Comparison of ENCODE assay signal across 29 cellular contexts in the genomic region with DNA sequence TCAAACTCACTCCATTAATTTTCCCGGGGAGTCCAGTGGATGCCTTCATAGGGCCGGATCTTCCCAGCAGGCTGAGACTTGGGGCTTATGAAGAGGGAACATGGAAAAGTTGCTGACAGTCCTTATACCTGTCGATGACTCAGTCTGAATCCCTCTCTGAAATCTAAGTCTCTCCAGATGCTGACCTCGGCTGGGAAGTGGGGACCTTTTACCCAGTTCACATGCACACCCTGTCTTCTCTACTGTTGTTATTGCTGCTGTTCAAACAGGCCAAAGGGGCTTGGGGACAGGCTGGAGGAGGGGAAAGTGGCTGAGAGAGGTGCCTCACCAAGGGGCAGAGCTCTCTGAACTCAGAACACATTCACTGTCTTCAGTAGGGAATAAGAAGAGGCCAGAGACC. TPM values are rescaled to one million over a fixed set of nuclear protein-coding genes. Genes with fewer than 3 reads are reported as not detected.
"Had no signal": no experiment of that assay in that cellular context is flagged by ENCODE, and none has a peak within 500 bp of the region (broad histone marks: within the 10 kb centered on the region; RNA-seq: fewer than 3 reads in every experiment).

No MANE protein-coding gene starts in this region.

- H3K4me1 ChIP-seq: gastroesophageal sphincter had no signal

- H3K36me3 ChIP-seq: cardiac muscle cell, gastroesophageal sphincter, neural progenitor cell, tibial artery had no signal

- H3K4me3 Mint-ChIP-seq: activated CD4-positive, alpha-beta memory T cell treated with anti-CD3 and anti-CD28 coated beads, Interleukin-2, amount 10 ng/mL, durations not matched to agents 7 days and 5 days; activated CD4-positive, alpha-beta T cell treated with anti-CD3 and anti-CD28 coated beads, Interleukin-2, amount 10 ng/mL, durations not matched to agents 24 days and 14 days; activated naive CD8-positive, alpha-beta T cell treated with anti-CD3 and anti-CD28 coated beads, Interleukin-2, amount 50 U/mL, for 24 hours; activated T-helper 1 cell treated with anti-CD3 and anti-CD28 coated beads, Interleukin-12 subunit alpha, Interleukin-12 subunit beta, Interleukin-2, Interleukin-4 antibody, amounts not matched to agents 30 ng/mL and 10 ng/mL and 1 ng/mL, durations not matched to agents 14 hours and 24 hours and 36 hours; neural progenitor cell; T-helper 2 cell treated with Interferon-gamma antibody and Interleukin-4, amounts not matched to agents 5 μg/mL and 100 μg/mL, for 36 hours had no signal

- ATAC-seq: activated CD4-positive, CD25-positive, alpha-beta regulatory T cell treated with anti-CD3 and anti-CD28 coated beads, Interleukin-2, amount 50 U/mL, for 24 hours; activated naive CD8-positive, alpha-beta T cell treated with anti-CD3 and anti-CD28 coated beads, Interleukin-2, amount 50 U/mL, for 24 hours; esophagus mucosa; gastroesophageal sphincter; left colon; mucosa of descending colon; stimulated activated naive CD8-positive, alpha-beta T cell treated with anti-CD3 and anti-CD28 coated beads, Interleukin-15, Interleukin-2, amounts not matched to agents 100 U/mL and 50 U/mL, for 24 hours had no signal

- FAIRE-seq: urothelium cell line had no signal

- H3K27me3 ChIP-seq: gastroesophageal sphincter, neural progenitor cell, tibial artery had no signal

- H3K9me3 ChIP-seq: gastroesophageal sphincter, mucosa of descending colon, tibial artery had no signal

- H3K9ac ChIP-seq: neural progenitor cell had no signal

- H3K4me3 ChIP-seq: cardiac muscle cell, gastroesophageal sphincter, mucosa of descending colon, neural progenitor cell, tibial artery had no signal

- H3K27ac Mint-ChIP-seq: activated CD4-positive, alpha-beta memory T cell treated with anti-CD3 and anti-CD28 coated beads, Interleukin-2, amount 10 ng/mL, durations not matched to agents 7 days and 5 days; activated CD4-positive, alpha-beta T cell treated with anti-CD3 and anti-CD28 coated beads, Interleukin-2, amount 10 ng/mL, durations not matched to agents 24 days and 14 days; activated naive CD8-positive, alpha-beta T cell treated with anti-CD3 and anti-CD28 coated beads, Interleukin-2, amount 50 U/mL, for 24 hours; activated T-helper 1 cell treated with anti-CD3 and anti-CD28 coated beads, Interleukin-12 subunit alpha, Interleukin-12 subunit beta, Interleukin-2, Interleukin-4 antibody, amounts not matched to agents 30 ng/mL and 10 ng/mL and 1 ng/mL, durations not matched to agents 14 hours and 24 hours and 36 hours; neural progenitor cell; T-helper 2 cell treated with Interferon-gamma antibody and Interleukin-4, amounts not matched to agents 5 μg/mL and 100 μg/mL, for 36 hours had no signal

- H3K4me2 ChIP-seq: neural progenitor cell had no signal

- H2AFZ ChIP-seq: neural progenitor cell had no signal

- H3K27ac ChIP-seq: cardiac muscle cell, neural progenitor cell, tibial artery, VCaP had no signal

- DNase-seq: activated CD4-positive, alpha-beta memory T cell treated with anti-CD3 and anti-CD28 coated beads, Interleukin-2, amount 10 ng/mL, durations not matched to agents 7 days and 5 days; activated CD4-positive, alpha-beta T cell treated with anti-CD3 and anti-CD28 coated beads, Interleukin-2, amount 10 ng/mL, durations not matched to agents 24 days and 14 days; activated gamma-delta T cell; activated naive CD4-positive, alpha-beta T cell treated with anti-CD3 and anti-CD28 coated beads, Interleukin-2, amount 50 U/mL, for 16 hours; activated naive CD8-positive, alpha-beta T cell treated with anti-CD3 and anti-CD28 coated beads, Interleukin-2, amount 50 U/mL, for 24 hours; activated T-cell treated with anti-CD3 and anti-CD28 coated beads for 4 hours; effector CD4-positive, alpha-beta T cell; head of caudate nucleus; islet precursor cell; left colon; mesendoderm; mucosa of descending colon; stimulated activated CD4-positive, alpha-beta T cell treated with anti-CD3 and anti-CD28 coated beads, Interleukin-4, amount 100 ng/mL, for 4 hours; stimulated activated naive CD8-positive, alpha-beta T cell treated with anti-CD3 and anti-CD28 coated beads, Interleukin-15, Interleukin-2, amounts not matched to agents 100 U/mL and 50 U/mL, for 24 hours; substantia nigra; tibial artery had no signal

RNA-seq across cellular contexts. Expression of a gene that starts 4.1 kb away (rescaled TPM):
- total RNA-seq: activated CD4-positive, alpha-beta memory T cell treated with anti-CD3 and anti-CD28 coated beads, Interleukin-2, amount 10 ng/mL, durations not matched to agents 7 days and 5 days; activated CD4-positive, alpha-beta T cell treated with anti-CD3 and anti-CD28 coated beads, Interleukin-2, amount 10 ng/mL, durations not matched to agents 24 days and 14 days; activated T-helper 1 cell treated with anti-CD3 and anti-CD28 coated beads, Interleukin-12 subunit alpha, Interleukin-12 subunit beta, Interleukin-2, Interleukin-4 antibody, amounts not matched to agents 30 ng/mL and 10 ng/mL and 1 ng/mL, durations not matched to agents 14 hours and 24 hours and 36 hours; cardiac muscle cell; cerebellum; esophagus mucosa; gastroesophageal sphincter; left colon; lower leg skin; mucosa of descending colon; osteoblast; posterior vena cava had no signal
- polyA plus RNA-seq: cardiac muscle cell had no signal
